In genomic region chr6:13305791-13306190, GRCh38 we compare ENCODE assay signal across 14 cellular contexts.
"Had no signal": no experiment of that assay in that cellular context is flagged by ENCODE, and none has a peak within 500 bp of the region (broad histone marks: within the 10 kb centered on the region; RNA-seq: fewer than 3 reads in every experiment).

No MANE protein-coding gene starts in this region.

- H3K27ac Mint-ChIP-seq: type B pancreatic cell had no signal

- H3K4me3 ChIP-seq: heart right ventricle, mucosa of descending colon, ovary, right atrium auricular region, sigmoid colon, skin epidermis had no signal

- H3K9me3 ChIP-seq: heart right ventricle, mucosa of descending colon, ovary, right atrium auricular region, sigmoid colon had no signal

- H3K4me3 Mint-ChIP-seq: naive thymus-derived CD8-positive, alpha-beta T cell; type B pancreatic cell had no signal

- DNase-seq: cortex of kidney; dorsolateral prefrontal cortex; effector CD8-positive, alpha-beta T cell; heart right ventricle; kidney glomerular epithelial cell; mammary epithelial cell; mucosa of descending colon; naive thymus-derived CD8-positive, alpha-beta T cell; ovary; sigmoid colon; stimulated activated naive CD4-positive, alpha-beta T cell treated with Interleukin-2 at 50 U/mL for 16 hours had no signal

- ATAC-seq: heart right ventricle; mucosa of descending colon; naive thymus-derived CD8-positive, alpha-beta T cell had no signal

- H3K27me3 ChIP-seq: dorsolateral prefrontal cortex, heart right ventricle, ovary, right atrium auricular region, sigmoid colon had no signal

- H3K9me3 Mint-ChIP-seq: naive thymus-derived CD8-positive, alpha-beta T cell; type B pancreatic cell had no signal

- H3K36me3 ChIP-seq: ovary had no signal

- H3K27ac ChIP-seq: heart right ventricle, ovary, sigmoid colon had no signal

- H3K27me3 Mint-ChIP-seq: naive thymus-derived CD8-positive, alpha-beta T cell; type B pancreatic cell had no signal
